9 cellular contexts compared by ENCODE assay signal in the genomic region with DNA sequence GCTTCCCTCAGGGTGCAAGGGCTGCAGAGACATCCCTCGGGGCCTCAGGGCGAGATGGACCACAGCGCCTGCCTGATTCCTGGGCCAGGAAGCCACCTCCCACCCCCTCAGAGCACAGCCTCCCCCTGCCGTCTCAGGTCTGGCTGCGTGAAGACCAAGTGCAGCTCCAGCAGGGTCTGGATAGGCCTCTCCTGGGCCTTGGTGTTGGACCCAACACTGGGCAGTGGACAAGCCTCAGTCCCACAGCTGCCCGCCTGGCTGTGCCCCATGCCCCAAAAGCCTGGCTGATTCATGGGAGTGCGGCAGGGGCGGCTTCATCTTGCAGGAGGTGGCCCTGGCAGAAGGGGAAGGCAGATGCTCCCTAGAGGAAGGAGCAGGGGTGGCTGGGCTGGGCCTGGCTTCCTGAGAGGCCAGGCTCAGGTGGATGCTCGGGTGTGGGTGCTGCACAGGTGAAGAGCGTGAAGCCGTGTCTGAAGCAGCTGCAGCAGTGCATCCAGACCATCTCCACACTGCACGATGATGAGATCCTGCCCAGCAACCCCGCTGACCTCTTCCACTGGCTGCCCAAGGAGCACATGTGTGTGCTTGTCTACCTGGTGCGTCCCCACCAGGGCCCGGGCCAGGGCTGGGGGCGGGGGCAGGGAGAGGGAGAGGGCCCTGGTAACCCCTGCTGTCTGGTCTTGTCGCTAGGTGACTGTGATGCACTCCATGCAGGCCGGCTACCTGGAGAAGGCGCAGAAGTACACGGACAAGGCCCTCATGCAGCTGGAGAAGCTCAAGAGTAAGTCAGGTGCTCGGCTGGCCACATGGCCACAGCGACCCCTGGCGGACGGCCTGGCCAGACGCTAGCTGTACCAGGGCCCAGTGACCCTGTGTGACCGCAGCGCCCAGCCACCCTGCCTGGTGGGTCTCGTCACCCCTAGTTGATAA. TPM values are rescaled to one million over a fixed set of nuclear protein-coding genes. Genes with fewer than 3 reads are reported as not detected.
DNase-seq lines count a peak whose midpoint lies in the region; ATAC-seq and TF ChIP-seq lines count a peak whose summit lies in the region.
"Had no signal": no experiment of that assay in that cellular context is flagged by ENCODE, and none has a peak within 500 bp of the region (broad histone marks: within the 10 kb centered on the region; RNA-seq: fewer than 3 reads in every experiment).

No MANE protein-coding gene starts in this region.

- H3K9ac ChIP-seq in NT2/D1 (ENCODE audit: insufficient read length, low read depth): no peak overlapping the region

- H3K9me3 ChIP-seq in HEK293 (ENCODE audit: control insufficient read depth, insufficient read depth, low read depth, low read length): no peaks in the 10 kb centered on the region
- no peaks in the 10 kb centered on the region for H3K9me3 ChIP-seq in NT2/D1 (ENCODE audit: insufficient read depth, low read length)
- no peaks in the 10 kb centered on the region for H3K9me3 ChIP-seq in CD4-positive, alpha-beta T cell (ENCODE audit: control insufficient read depth, low read length)

- H3K27me3 ChIP-seq in NT2/D1 (ENCODE audit: insufficient read depth, insufficient read length): no peaks in the 10 kb centered on the region
- no peaks in the 10 kb centered on the region for H3K27me3 ChIP-seq in CD4-positive, alpha-beta T cell (ENCODE audit: control insufficient read depth, insufficient read depth, low read length)

- no peak overlapping the region for H3K4me3 Mint-ChIP-seq in CD4-positive, alpha-beta T cell
- H3K4me3 Mint-ChIP-seq: IgD-negative memory B cell had no signal

- no peak for ATAC-seq in CD4-positive, alpha-beta T cell (ENCODE audit: poor library complexity)
- no peak for ATAC-seq in HG03196 (IDR thresholded peaks at IDR 0.05; ENCODE audit: unreplicated experiment)

- no peaks in the 10 kb centered on the region for H3K4me1 Mint-ChIP-seq in CD4-positive, alpha-beta T cell (ENCODE audit: low read depth)
- H3K4me1 Mint-ChIP-seq: IgD-negative memory B cell had no signal

- no peaks in the 10 kb centered on the region for H3K9me3 Mint-ChIP-seq in CD4-positive, alpha-beta T cell
- H3K9me3 Mint-ChIP-seq: IgD-negative memory B cell had no signal

- TF ChIP-seq CTCF in HEK293 (tag by site-specific recombination; IDR thresholded peaks at IDR 0.05) (peak; percentile 64), coronary artery (IDR thresholded peaks at IDR 0.05) (peak; percentile 81)
- no peak for TF ChIP-seq CTCF in CD4-positive, alpha-beta T cell (IDR thresholded peaks at IDR 0.05)

- peaks cover 76% of the 10 kb centered on the region for H3K36me3 Mint-ChIP-seq in CD4-positive, alpha-beta T cell (ENCODE audit: low read depth)

- H3K36me3 ChIP-seq in HEK293 (ENCODE audit: control insufficient read depth in 2 of 2, insufficient read depth in 1 of 2, low read length in 2 of 2) (peaks cover 7 to 89% of the 10 kb centered on the region in 2 experiments; a peak in 2 of 3 replicates), NT2/D1 (ENCODE audit: insufficient read depth, insufficient read length, low read length) (peaks cover 84% of the 10 kb centered on the region)

- CTCF ChIA-PET in HEK293 (lab: Yijun Ruan, JAX): interaction anchor here (0.6 to 2.3 kb wide), 29 partner anchors 9 to 960 kb away, joined by 3 to 17 read pairs (median 4); no protein-coding TSS in a partner anchor
- CTCF ChIA-PET in CD4-positive, alpha-beta T cell (lab: Charles Lee): no interaction called here

- no peak overlapping the region for H3K27ac Mint-ChIP-seq in CD4-positive, alpha-beta T cell
- H3K27ac Mint-ChIP-seq: IgD-negative memory B cell had no signal

- H3K4me3 ChIP-seq in HEK293 (ENCODE audit: low read depth, low read length): no peak overlapping the region
- H3K4me3 ChIP-seq in NT2/D1 (ENCODE audit: insufficient read length, low read depth): no peak overlapping the region
- no peak overlapping the region for H3K4me3 ChIP-seq in coronary artery

- H3K27ac ChIP-seq in HEK293 (ENCODE audit: extremely low read depth, low read depth, low read length): no peak overlapping the region
- H3K27ac ChIP-seq in coronary artery: no peak overlapping the region
- H3K27ac ChIP-seq in CD4-positive, alpha-beta T cell (ENCODE audit: low read depth, low read length): no peak overlapping the region

- DNase-seq in COLO668 (lab: John Stamatoyannopoulos, UW; ENCODE audit: unreplicated experiment) (peak; percentile 71), NT2/D1 (ENCODE audit: low read depth, low spot score) (peak; percentile 57), coronary artery (ENCODE audit: low spot score) (no peak), lung microvascular endothelial cell (ENCODE audit: low read depth in 2 of 2) (peak; percentile 69 to 74), activated T-cell treated with anti-CD3 and anti-CD28 coated beads for 4 hours (no peak)
- no peak for DNase-seq in CD4-positive, alpha-beta T cell

- H3K4me1 ChIP-seq in HEK293 (ENCODE audit: control insufficient read depth, insufficient read depth, low read length): no peaks in the 10 kb centered on the region
- peaks cover 6% of the 10 kb centered on the region for H3K4me1 ChIP-seq in NT2/D1 (ENCODE audit: insufficient read depth, insufficient read length)

- POLR2A ChIA-PET in HEK293 (lab: Yijun Ruan, JAX): interaction anchor here (1.0 kb wide), 2 partner anchors 58 to 148 kb away, joined by 3 to 5 read pairs; no protein-coding TSS in a partner anchor
- POLR2A ChIA-PET in CD4-positive, alpha-beta T cell (lab: Charles Lee): no interaction called here

- H3K27me3 Mint-ChIP-seq in CD4-positive, alpha-beta T cell: no peaks in the 10 kb centered on the region
- H3K27me3 Mint-ChIP-seq: IgD-negative memory B cell had no signal

- intact Hi-C loops in CD4-positive, alpha-beta T cell (cut with DNase I, micrococcal nuclease): no loop called here

TF ChIP-seq in HEK293, 187 proteins besides CTCF, POLR2A, EP300 and RAD21:
- TF ChIP-seq ZNF394 (tag by site-specific recombination; IDR thresholded peaks at IDR 0.05; ENCODE audit: borderline replicate concordance) (peak; percentile 39; the same call in 1 of the 2 replicates), ZNF654 (tag by site-specific recombination; IDR thresholded peaks at IDR 0.05; ENCODE audit: low read depth) (peak; percentile 24), ZNF2 (tag by site-specific recombination; IDR thresholded peaks at IDR 0.05) (peak; percentile 80), ZNF416 (tag by site-specific recombination; IDR thresholded peaks at IDR 0.05) (no peak)
- TF ChIP-seq, protein P1, sequence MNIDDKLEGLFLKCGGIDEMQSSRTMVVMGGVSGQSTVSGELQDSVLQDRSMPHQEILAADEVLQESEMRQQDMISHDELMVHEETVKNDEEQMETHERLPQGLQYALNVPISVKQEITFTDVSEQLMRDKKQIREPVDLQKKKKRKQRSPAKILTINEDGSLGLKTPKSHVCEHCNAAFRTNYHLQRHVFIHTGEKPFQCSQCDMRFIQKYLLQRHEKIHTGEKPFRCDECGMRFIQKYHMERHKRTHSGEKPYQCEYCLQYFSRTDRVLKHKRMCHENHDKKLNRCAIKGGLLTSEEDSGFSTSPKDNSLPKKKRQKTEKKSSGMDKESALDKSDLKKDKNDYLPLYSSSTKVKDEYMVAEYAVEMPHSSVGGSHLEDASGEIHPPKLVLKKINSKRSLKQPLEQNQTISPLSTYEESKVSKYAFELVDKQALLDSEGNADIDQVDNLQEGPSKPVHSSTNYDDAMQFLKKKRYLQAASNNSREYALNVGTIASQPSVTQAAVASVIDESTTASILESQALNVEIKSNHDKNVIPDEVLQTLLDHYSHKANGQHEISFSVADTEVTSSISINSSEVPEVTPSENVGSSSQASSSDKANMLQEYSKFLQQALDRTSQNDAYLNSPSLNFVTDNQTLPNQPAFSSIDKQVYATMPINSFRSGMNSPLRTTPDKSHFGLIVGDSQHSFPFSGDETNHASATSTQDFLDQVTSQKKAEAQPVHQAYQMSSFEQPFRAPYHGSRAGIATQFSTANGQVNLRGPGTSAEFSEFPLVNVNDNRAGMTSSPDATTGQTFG (tag by site-specific recombination; IDR thresholded peaks at IDR 0.05; ENCODE audit: borderline replicate concordance): no peak
- TF ChIP-seq, protein P2, sequence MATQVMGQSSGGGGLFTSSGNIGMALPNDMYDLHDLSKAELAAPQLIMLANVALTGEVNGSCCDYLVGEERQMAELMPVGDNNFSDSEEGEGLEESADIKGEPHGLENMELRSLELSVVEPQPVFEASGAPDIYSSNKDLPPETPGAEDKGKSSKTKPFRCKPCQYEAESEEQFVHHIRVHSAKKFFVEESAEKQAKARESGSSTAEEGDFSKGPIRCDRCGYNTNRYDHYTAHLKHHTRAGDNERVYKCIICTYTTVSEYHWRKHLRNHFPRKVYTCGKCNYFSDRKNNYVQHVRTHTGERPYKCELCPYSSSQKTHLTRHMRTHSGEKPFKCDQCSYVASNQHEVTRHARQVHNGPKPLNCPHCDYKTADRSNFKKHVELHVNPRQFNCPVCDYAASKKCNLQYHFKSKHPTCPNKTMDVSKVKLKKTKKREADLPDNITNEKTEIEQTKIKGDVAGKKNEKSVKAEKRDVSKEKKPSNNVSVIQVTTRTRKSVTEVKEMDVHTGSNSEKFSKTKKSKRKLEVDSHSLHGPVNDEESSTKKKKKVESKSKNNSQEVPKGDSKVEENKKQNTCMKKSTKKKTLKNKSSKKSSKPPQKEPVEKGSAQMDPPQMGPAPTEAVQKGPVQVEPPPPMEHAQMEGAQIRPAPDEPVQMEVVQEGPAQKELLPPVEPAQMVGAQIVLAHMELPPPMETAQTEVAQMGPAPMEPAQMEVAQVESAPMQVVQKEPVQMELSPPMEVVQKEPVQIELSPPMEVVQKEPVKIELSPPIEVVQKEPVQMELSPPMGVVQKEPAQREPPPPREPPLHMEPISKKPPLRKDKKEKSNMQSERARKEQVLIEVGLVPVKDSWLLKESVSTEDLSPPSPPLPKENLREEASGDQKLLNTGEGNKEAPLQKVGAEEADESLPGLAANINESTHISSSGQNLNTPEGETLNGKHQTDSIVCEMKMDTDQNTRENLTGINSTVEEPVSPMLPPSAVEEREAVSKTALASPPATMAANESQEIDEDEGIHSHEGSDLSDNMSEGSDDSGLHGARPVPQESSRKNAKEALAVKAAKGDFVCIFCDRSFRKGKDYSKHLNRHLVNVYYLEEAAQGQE (tag by site-specific recombination; IDR thresholded peaks at IDR 0.05): no peak

RNA-seq across cellular contexts. Expression of a gene that starts 21.7 kb away (rescaled TPM):
- 18.1 and 22.6 TPM in 2 replicates for total RNA-seq in lung microvascular endothelial cell
- 100 to 1,000 TPM; 132 to 133 TPM for total RNA-seq in CD4-positive, alpha-beta T cell

RNA-seq across cellular contexts. Expression of a gene that starts 22.0 kb away (rescaled TPM):
- total RNA-seq in lung microvascular endothelial cell: 16.1 and 22.6 TPM in 2 replicates
- 10 to 100 TPM; 49.7 to 56.0 TPM for total RNA-seq in CD4-positive, alpha-beta T cell

Comparison
In these comparisons a context has a peak if more than half of its experiments do, and no peak if none do; other contexts are left out.
1. DNase-seq: peak in COLO668 (single experiment), NT2/D1 (single experiment) and lung microvascular endothelial cell (2 of 2); none in coronary artery (single experiment), activated T-cell treated with anti-CD3 and anti-CD28 coated beads for 4 hours (single experiment) and CD4-positive, alpha-beta T cell (0 of 10).